Comparison of ENCODE assay signal across 1 cellular context in genomic region chr2:54030064-54030741, GRCh38.
TF ChIP-seq lines count a peak whose summit lies in the region.

No MANE protein-coding gene starts in this region.

TF ChIP-seq in K562, 482 proteins besides CTCF, POLR2A, EP300 and RAD21:
- peak; percentile 24; the same call in 1 of the 2 replicates for TF ChIP-seq TCF3 (CRISPR knock-in tag; IDR thresholded peaks at IDR 0.05)
- peak; percentile 32; the same call in 1 of the 2 replicates for TF ChIP-seq ARID1B (IDR thresholded peaks at IDR 0.05)
- TF ChIP-seq TRIM24 (IDR thresholded peaks at IDR 0.05) = 0 out of 4 replicates have a peak, but pooled peaks of 1 of the 2 experiments have one; percentile 13
- peak; percentile 32 to 63; a peak in 3 of 4 replicates for TF ChIP-seq KDM1A (IDR thresholded peaks at IDR 0.05)
- TF ChIP-seq TAL1 (IDR thresholded peaks at IDR 0.05) = peak; percentile 23; the same call in 1 of the 2 replicates
- TF ChIP-seq CBFA2T2 (conservative IDR thresholded peaks at IDR 0.05) = peak; percentile 49
- peak; percentile 74 for TF ChIP-seq CBFA2T3 (IDR thresholded peaks at IDR 0.05)
- peak; percentile 27; the same call in 1 of the 2 replicates for TF ChIP-seq NFIC (IDR thresholded peaks at IDR 0.05)
